Comparison of ENCODE assay signal across 14 cellular contexts in the genomic region with DNA sequence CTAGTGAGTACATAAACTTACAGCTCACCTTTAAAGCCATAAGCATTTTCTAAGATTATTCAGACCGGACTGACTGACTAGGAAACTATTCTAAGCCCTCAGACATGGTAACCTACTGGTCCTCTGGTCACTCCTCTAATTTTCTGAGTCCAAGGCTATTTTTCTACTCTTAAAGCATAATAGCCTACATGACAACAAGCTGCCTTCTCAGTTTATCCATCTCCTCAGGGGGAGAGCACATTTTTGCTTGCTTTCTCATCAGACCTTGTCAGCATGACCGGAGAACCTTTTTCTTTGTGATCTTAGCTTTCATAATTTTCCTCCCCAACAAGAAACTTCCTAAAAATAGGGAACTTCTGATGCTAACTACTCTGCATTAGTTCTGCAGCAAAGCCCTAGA.
"Had no signal": no experiment of that assay in that cellular context is flagged by ENCODE, and none has a peak within 500 bp of the region (broad histone marks: within the 10 kb centered on the region; RNA-seq: fewer than 3 reads in every experiment).

No MANE protein-coding gene starts in this region.

- ATAC-seq: body of pancreas; esophagus mucosa; mucosa of descending colon; naive thymus-derived CD8-positive, alpha-beta T cell had no signal

- H3K36me3 ChIP-seq: ovary, uterus had no signal

- H3K27ac ChIP-seq: body of pancreas, ovary, thyroid gland, uterus had no signal

- H3K4me3 ChIP-seq: body of pancreas, mucosa of descending colon, ovary, thyroid gland, uterus had no signal

- H3K27me3 ChIP-seq: body of pancreas, ovary, thyroid gland, uterus had no signal

- H3K4me1 ChIP-seq: body of pancreas, thyroid gland, uterus had no signal

- H3K9me3 Mint-ChIP-seq: central memory CD8-positive, alpha-beta T cell; immature natural killer cell; naive thymus-derived CD8-positive, alpha-beta T cell had no signal

- DNase-seq: activated CD4-positive, alpha-beta T cell treated with anti-CD3 and anti-CD28 coated beads for 1 hour; activated CD4-positive, alpha-beta T cell treated with anti-CD3 and anti-CD28 coated beads, Interleukin-2, amount 50 U/mL, for 48 hours; activated CD8-positive, alpha-beta memory T cell treated with anti-CD3 and anti-CD28 coated beads, Interleukin-2, amount 50 U/mL, for 4 hours; body of pancreas; dermis blood vessel endothelial cell; glutamatergic neuron; immature natural killer cell; mucosa of descending colon; naive thymus-derived CD8-positive, alpha-beta T cell; ovary; thyroid gland; uterus had no signal

- H3K27me3 Mint-ChIP-seq: central memory CD8-positive, alpha-beta T cell; naive thymus-derived CD8-positive, alpha-beta T cell had no signal

- H3K4me1 Mint-ChIP-seq: central memory CD8-positive, alpha-beta T cell had no signal

- H3K4me3 Mint-ChIP-seq: central memory CD8-positive, alpha-beta T cell; immature natural killer cell; naive thymus-derived CD8-positive, alpha-beta T cell had no signal

- H3K9me3 ChIP-seq: body of pancreas, mucosa of descending colon, ovary, thyroid gland, uterus had no signal
